ENCODE assay signal across 11 cellular contexts in the genomic region with DNA sequence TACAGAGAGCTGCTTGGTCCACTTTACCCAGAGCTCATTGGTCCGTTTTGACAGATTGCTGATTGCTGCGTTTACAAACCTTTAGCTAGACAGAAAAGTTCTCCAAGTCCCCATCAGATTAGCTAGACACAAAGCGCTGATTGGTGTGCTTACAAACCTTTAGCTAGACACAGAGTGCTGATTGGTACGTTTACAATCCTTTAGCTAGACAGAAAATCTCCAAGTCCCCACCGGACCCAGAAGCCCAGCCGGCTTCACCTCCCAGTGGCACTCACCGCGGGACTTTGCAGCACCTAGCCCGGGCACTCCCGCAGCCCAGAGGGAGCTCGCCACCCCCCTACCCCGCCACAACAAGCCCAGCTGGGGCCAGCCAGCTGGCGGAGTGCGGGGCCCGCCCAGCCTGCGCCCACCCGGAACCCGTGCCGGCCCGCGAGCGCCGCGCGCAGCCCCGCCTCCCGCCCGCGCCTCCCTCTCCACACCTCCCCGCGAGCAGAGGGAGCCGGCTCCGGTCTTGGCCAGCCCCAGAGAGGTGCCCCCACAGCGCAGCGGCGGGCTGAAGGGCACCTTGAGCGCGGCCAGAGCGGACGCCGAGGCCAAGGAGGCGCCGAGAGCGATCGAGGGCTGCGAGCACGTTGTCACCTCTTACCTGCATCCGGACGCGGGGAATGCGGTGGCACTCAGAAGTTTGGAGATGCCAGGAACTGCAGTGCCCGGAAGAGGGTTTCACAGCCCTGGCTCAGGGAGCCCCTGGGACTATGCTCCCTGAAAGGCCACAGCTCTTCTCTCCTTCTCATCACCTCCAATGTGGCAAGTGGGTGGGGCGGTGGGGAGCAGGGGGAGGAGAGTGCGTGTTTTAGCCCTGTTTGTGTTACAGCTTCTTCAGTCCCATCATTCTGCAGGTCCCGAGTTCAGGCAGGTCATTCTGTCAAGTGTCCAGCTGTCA.
DNase-seq lines count a peak whose midpoint lies in the region; ATAC-seq and TF ChIP-seq lines count a peak whose summit lies in the region.
"Had no signal": no experiment of that assay in that cellular context is flagged by ENCODE, and none has a peak within 500 bp of the region (broad histone marks: within the 10 kb centered on the region; RNA-seq: fewer than 3 reads in every experiment).

No MANE protein-coding gene starts in this region.

- in situ Hi-C loops in Panc1 (cut with HindIII; ENCODE audit: low pct_unique_long_range_greater_than_20kb, low sequenced_read_pairs): no loop called here

- peak; percentile 2 for DNase-seq in A673 (ENCODE audit: low spot score)
- DNase-seq in Panc1 (ENCODE audit: low read depth, low spot score): no peak
- DNase-seq in fibroblast of peridontal ligament (ENCODE audit: extremely low read depth): peak; percentile 1
- DNase-seq in activated gamma-delta T cell treated with Interleukin-2 at 50 U/mL for 16 hours: no peak
- no peak for DNase-seq in NOMO-1 (lab: John Stamatoyannopoulos, UW; ENCODE audit: unreplicated experiment in 2 of 2)
- no peak for DNase-seq in NCI-H2029 (lab: John Stamatoyannopoulos, UW)
- DNase-seq in CD4-positive, alpha-beta T cell: no peak
- DNase-seq: activated CD4-positive, alpha-beta T cell treated with anti-CD3 and anti-CD28 coated beads, Interleukin-2, amount 50 U/mL, for 1 hour; amygdala had no signal

- POLR2A ChIA-PET in A673 (lab: Charles Lee; ENCODE audit: low non-redundant PET): no interaction called here
- POLR2A ChIA-PET in Panc1 (lab: Charles Lee): no interaction called here
- POLR2A ChIA-PET in CD4-positive, alpha-beta T cell (lab: Charles Lee): no interaction called here

- no peaks in the 10 kb centered on the region for H3K4me1 Mint-ChIP-seq in CD4-positive, alpha-beta T cell (ENCODE audit: low read depth)

- H3K9me3 ChIP-seq in A673 (ENCODE audit: low read depth, low read length, poor library complexity, severe bottlenecking) (no peaks in the 10 kb centered on the region), Panc1 (ENCODE audit: control insufficient read depth, insufficient read depth, low read depth, low read length) (no peaks in the 10 kb centered on the region), muscle layer of colon (ENCODE audit: low read length) (no peaks in the 10 kb centered on the region)
- peaks cover 3% of the 10 kb centered on the region for H3K9me3 ChIP-seq in CD4-positive, alpha-beta T cell (ENCODE audit: control insufficient read depth, low read length)

- H3K27me3 ChIP-seq in A673 (replicated peaks; ENCODE audit: insufficient read depth, low read depth, low read length, poor library complexity) (no peaks in the 10 kb centered on the region), Panc1 (ENCODE audit: control insufficient read depth, insufficient read depth, low read length) (no peaks in the 10 kb centered on the region), muscle layer of colon (ENCODE audit: control insufficient read depth in 1 of 2, insufficient read depth in 2 of 2, low read length in 2 of 2) (no peaks in the 10 kb centered on the region)
- H3K27me3 ChIP-seq in CD4-positive, alpha-beta T cell (ENCODE audit: control insufficient read depth, insufficient read depth, low read length): no peaks in the 10 kb centered on the region

- 0 out of 2 replicates have a peak, but pooled peaks have one; percentile 58 for ATAC-seq in Panc1
- ATAC-seq in CD4-positive, alpha-beta T cell (ENCODE audit: poor library complexity): no peak
- ATAC-seq: HCT116 had no signal

- H3K9me3 Mint-ChIP-seq in CD4-positive, alpha-beta T cell: peaks cover 9% of the 10 kb centered on the region

- BruUV-seq in A673 (replicated peaks; lab: Mats Ljungman, UMichigan): no TSS peak
- BruUV-seq in Panc1 (replicated peaks; lab: Mats Ljungman, UMichigan): no TSS peak

- H3K27ac ChIP-seq in A673 (ENCODE audit: low read depth, low read length, poor library complexity, severe bottlenecking) (no peak overlapping the region), Panc1 (ENCODE audit: low read length) (no peak overlapping the region), muscle layer of colon (ENCODE audit: low read depth, low read length) (no peak overlapping the region)
- H3K27ac ChIP-seq in CD4-positive, alpha-beta T cell (ENCODE audit: low read depth, low read length): no peak overlapping the region

- H3K4me3 Mint-ChIP-seq in CD4-positive, alpha-beta T cell: no peak overlapping the region

- intact Hi-C loops in A673 (cut with micrococcal nuclease; ENCODE audit: unreplicated experiment): no loop called here
- intact Hi-C loops in Panc1 (cut with micrococcal nuclease; ENCODE audit: unreplicated experiment): no loop called here
- intact Hi-C loops in CD4-positive, alpha-beta T cell (cut with DNase I, micrococcal nuclease): no loop called here

- H3K4me1 ChIP-seq in A673 (ENCODE audit: insufficient read depth, low read length, poor library complexity, severe bottlenecking): no peaks in the 10 kb centered on the region
- H3K4me1 ChIP-seq in Panc1 (ENCODE audit: control insufficient read depth, insufficient read depth, low read length): no peaks in the 10 kb centered on the region
- no peaks in the 10 kb centered on the region for H3K4me1 ChIP-seq in muscle layer of colon (ENCODE audit: insufficient read depth, low read length)

- H3K27ac Mint-ChIP-seq in CD4-positive, alpha-beta T cell: no peak overlapping the region

- H3K36me3 ChIP-seq in A673 (ENCODE audit: insufficient read depth, low read length, poor library complexity, severe bottlenecking) (no peaks in the 10 kb centered on the region), Panc1 (ENCODE audit: control insufficient read depth, insufficient read depth, low read length) (no peaks in the 10 kb centered on the region), muscle layer of colon (ENCODE audit: insufficient read depth, low read length) (no peaks in the 10 kb centered on the region)

- TF ChIP-seq CTCF in A673 (conservative IDR thresholded peaks at IDR 0.05; ENCODE audit: low read depth, low read length) (no peak), Panc1 (IDR thresholded peaks at IDR 0.05) (no peak)
- TF ChIP-seq CTCF in CD4-positive, alpha-beta T cell (IDR thresholded peaks at IDR 0.05): no peak

- no peaks in the 10 kb centered on the region for H3K36me3 Mint-ChIP-seq in CD4-positive, alpha-beta T cell (ENCODE audit: low read depth)

- CTCF ChIA-PET in A673 (lab: Charles Lee) (no interaction called here), Panc1 (lab: Charles Lee) (no interaction called here)
- CTCF ChIA-PET in CD4-positive, alpha-beta T cell (lab: Charles Lee): interaction anchor here (0.7 kb wide), 1 partner anchor 24 kb away, joined by 3 read pairs; no protein-coding TSS in a partner anchor

- peak overlapping the region; percentile 32 for H3K4me3 ChIP-seq in A673 (ENCODE audit: low read depth, low read length, poor library complexity, severe bottlenecking)
- H3K4me3 ChIP-seq in Panc1 (ENCODE audit: low read depth in 2 of 2, low read length in 2 of 2): peak overlapping the region; percentile 33 to 56
- peak overlapping the region; percentile 42 to 49 for H3K4me3 ChIP-seq in muscle layer of colon (ENCODE audit: low read depth in 1 of 2, low read length in 2 of 2)

- H3K27me3 Mint-ChIP-seq in CD4-positive, alpha-beta T cell: no peaks in the 10 kb centered on the region

- H3K9ac ChIP-seq in muscle layer of colon (ENCODE audit: low read length): no peak overlapping the region

Comparison
In these comparisons a context has a peak if more than half of its experiments do, and no peak if none do; other contexts are left out.
1. DNase-seq: peak in A673 (single experiment) and fibroblast of peridontal ligament (single experiment); none in Panc1 (single experiment), activated gamma-delta T cell treated with Interleukin-2 at 50 U/mL for 16 hours (single experiment), NOMO-1 (0 of 2), NCI-H2029 (single experiment) and CD4-positive, alpha-beta T cell (0 of 10).
2. Peak in every context shown above with its lines, with median percentiles within 50 percentile points of each other: H3K4me3 ChIP-seq.